In genomic region chr18:47984991-47985390, GRCh38 we compare ENCODE assay signal across 1 cellular context.
TF ChIP-seq lines count a peak whose summit lies in the region.

No MANE protein-coding gene starts in this region.

TF ChIP-seq in H1, 55 proteins besides CTCF, POLR2A, EP300 and RAD21 (continued from another document):
- TF ChIP-seq JUND (IDR thresholded peaks at IDR 0.05; ENCODE audit: low read length) = no peak
- TF ChIP-seq USF2 (IDR thresholded peaks at IDR 0.05; ENCODE audit: low read length) = no peak
- no peak for TF ChIP-seq POU5F1 (IDR thresholded peaks at IDR 0.05; ENCODE audit: low read depth, low read length)
- no peak for TF ChIP-seq CHD1 (IDR thresholded peaks at IDR 0.05; ENCODE audit: low read depth, low read length)
- no peak for TF ChIP-seq SIX5 (IDR thresholded peaks at IDR 0.05; ENCODE audit: low read depth, low read length)
- no peak for TF ChIP-seq NANOG (IDR thresholded peaks at IDR 0.05; ENCODE audit: insufficient read depth, low read depth, low read length, poor library complexity, severe bottlenecking)
- TF ChIP-seq YY1 (IDR thresholded peaks at IDR 0.05; ENCODE audit: low read depth, low read length) = no peak
- TF ChIP-seq RBBP5 (IDR thresholded peaks at IDR 0.05; ENCODE audit: borderline replicate concordance, low read depth, low read length) = no peak
- no peak for TF ChIP-seq PHF8 (conservative IDR thresholded peaks at IDR 0.05; ENCODE audit: low read depth, low read length)
- no peak for TF ChIP-seq ATF3 (IDR thresholded peaks at IDR 0.05; ENCODE audit: insufficient read depth, low read depth, low read length)
